9 cellular contexts compared by ENCODE assay signal in the genomic region with DNA sequence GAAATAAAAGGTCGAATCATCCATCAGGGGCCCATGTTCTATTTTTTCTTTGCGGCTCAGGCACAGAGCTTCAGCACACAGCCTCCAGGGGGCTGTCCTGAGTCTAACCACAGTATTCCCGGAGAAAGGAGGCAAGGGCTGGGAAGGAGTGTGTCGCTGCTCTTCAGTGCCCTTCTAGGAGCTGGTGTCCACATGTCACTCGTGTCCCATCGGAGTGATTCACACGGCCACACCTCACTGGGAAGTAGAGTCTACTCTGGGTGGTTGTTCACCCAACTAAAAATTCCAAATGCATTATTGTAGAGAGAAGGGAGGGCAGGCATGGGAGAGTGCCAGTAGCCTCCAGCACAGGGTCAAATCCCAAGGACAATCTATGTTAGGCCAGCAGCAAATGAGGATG.
A peak's percentile ranks its signal among the peaks of the same experiment; 100 is the strongest.
DNase-seq lines count a peak whose midpoint lies in the region; ATAC-seq, FAIRE-seq and TF ChIP-seq lines count a peak whose summit lies in the region.
"Had no signal": no experiment of that assay in that cellular context is flagged by ENCODE, and none has a peak within 500 bp of the region (broad histone marks: within the 10 kb centered on the region; RNA-seq: fewer than 3 reads in every experiment).

No MANE protein-coding gene starts in this region.

- DNase-seq in heart left ventricle: no peak
- no peak for DNase-seq in cardiac septum (ENCODE audit: low spot score)
- no peak for DNase-seq in Panc1 (ENCODE audit: low read depth, low spot score)
- DNase-seq in foreskin fibroblast: no peak
- peak; percentile 77 for DNase-seq in urothelium cell line (ENCODE audit: low spot score)
- DNase-seq in NCI-H2227 (lab: John Stamatoyannopoulos, UW; ENCODE audit: unreplicated experiment): no peak
- DNase-seq in GM19238 (ENCODE audit: insufficient read length, low spot score): no peak
- DNase-seq: activated CD4-positive, alpha-beta T cell treated with anti-CD3 and anti-CD28 coated beads for 4 hours had no signal

- H3K27ac ChIP-seq in heart left ventricle: no peak overlapping the region
- no peak overlapping the region for H3K27ac ChIP-seq in Panc1 (ENCODE audit: low read length)

- no peak for ATAC-seq in heart left ventricle
- 0 out of 2 replicates have a peak, but pooled peaks have one; percentile 30 for ATAC-seq in Panc1
- ATAC-seq in GM19351 (IDR thresholded peaks at IDR 0.05; ENCODE audit: unreplicated experiment): no peak

- CTCF ChIA-PET in Panc1 (lab: Charles Lee): no interaction called here

- H3K9me3 ChIP-seq in heart left ventricle (no peaks in the 10 kb centered on the region), Panc1 (ENCODE audit: control insufficient read depth, insufficient read depth, low read depth, low read length) (no peaks in the 10 kb centered on the region)

- H3K27me3 ChIP-seq in heart left ventricle (peaks cover 0 to 25% (median 14%) of the 10 kb centered on the region in 9 donors), Panc1 (ENCODE audit: control insufficient read depth, insufficient read depth, low read length) (no peaks in the 10 kb centered on the region)

- no TSS peak for BruUV-seq in Panc1 (replicated peaks; lab: Mats Ljungman, UMichigan)

- peaks cover 0 to 13% (median 7%) of the 10 kb centered on the region in 12 donors for H3K4me1 ChIP-seq in heart left ventricle
- H3K4me1 ChIP-seq in Panc1 (ENCODE audit: control insufficient read depth, insufficient read depth, low read length): peaks cover 1% of the 10 kb centered on the region

- 43 to 49% (median 45%) methylated on average over 7 of the region's 7 CpGs for WGBS in heart left ventricle, 4 donors

- FAIRE-seq in urothelium cell line (lab: Jason Lieb, UNC): peak; percentile 83

- POLR2A ChIA-PET in Panc1 (lab: Charles Lee): no interaction called here

- no peaks in the 10 kb centered on the region for H3K36me3 ChIP-seq in heart left ventricle
- no peaks in the 10 kb centered on the region for H3K36me3 ChIP-seq in Panc1 (ENCODE audit: control insufficient read depth, insufficient read depth, low read length)

- TF ChIP-seq CTCF in heart left ventricle (IDR thresholded peaks at IDR 0.05) (peak; percentile 7 to 58 (median 37)), Panc1 (IDR thresholded peaks at IDR 0.05) (peak; percentile 95), foreskin fibroblast (IDR thresholded peaks at IDR 0.05; ENCODE audit: low read depth, low read length) (peak; percentile 48)

- H3K4me3 ChIP-seq in heart left ventricle (no peak overlapping the region), Panc1 (ENCODE audit: low read depth in 2 of 2, low read length in 2 of 2) (no peak overlapping the region), foreskin fibroblast (ENCODE audit: low read depth in 1 of 2, low read length in 2 of 2) (no peak overlapping the region)

- TF ChIP-seq POLR2A in heart left ventricle (IDR thresholded peaks at IDR 0.05): no peak

- in situ Hi-C loops in Panc1 (cut with HindIII; ENCODE audit: low pct_unique_long_range_greater_than_20kb, low sequenced_read_pairs): no loop called here

- intact Hi-C loops in heart left ventricle (cut with DNase I) (loop anchor here in 8 of 10 donors (5.0 to 10.0 kb wide), 10 partner anchors 58 to 463 kb away; a partner anchor contains a TSS), cardiac septum (cut with DNase I) (loop anchor here (5.0 to 10.0 kb wide), 3 partner anchors 116 to 408 kb away; no protein-coding TSS in a partner anchor), Panc1 (cut with micrococcal nuclease; ENCODE audit: unreplicated experiment) (loop anchor here (5.0 to 10.0 kb wide), 3 partner anchors 116 to 226 kb away; no protein-coding TSS in a partner anchor)

Comparison
In these comparisons a context has a peak if more than half of its experiments do, and no peak if none do; other contexts are left out.
1. CTCF ChIP-seq: peak in every context shown above with its lines; median percentile 95 in Panc1; 48 in foreskin fibroblast; 37 in heart left ventricle.